ENCODE assay signal across 11 cellular contexts in genomic region chr18:62953663-62954062, GRCh38.
"Had no signal": no experiment of that assay in that cellular context is flagged by ENCODE, and none has a peak within 500 bp of the region (broad histone marks: within the 10 kb centered on the region; RNA-seq: fewer than 3 reads in every experiment).

No MANE protein-coding gene starts in this region.

- H3K27ac ChIP-seq: esophagus muscularis mucosa, spleen had no signal

- ATAC-seq: left colon; sciatic nerve; stimulated activated memory B cell treated with anti-CD40 and anti-IgM and Interleukin-4, amounts not matched to agents 10 μg/mL and 1 μg/mL and 100 μg/mL, for 72 hours had no signal

- H3K4me3 ChIP-seq: esophagus muscularis mucosa, spleen had no signal

- H3K9me3 ChIP-seq: esophagus muscularis mucosa, spleen had no signal

- H3K27me3 ChIP-seq: esophagus muscularis mucosa, spleen had no signal

- DNase-seq: activated B cell treated with CpG ODN at 0.5 μM for 24 hours; activated CD4-positive, alpha-beta T cell treated with anti-CD3 and anti-CD28 coated beads, Interleukin-2, amount 50 U/mL, for 1 hour; amygdala; left colon; nucleus accumbens; spleen; stimulated activated CD4-positive, alpha-beta T cell treated with anti-CD3 and anti-CD28 coated beads, Interleukin-1b, Interleukin-23, amount 100 ng/mL, for 48 hours; trophoblast cell had no signal
